In the genomic region with DNA sequence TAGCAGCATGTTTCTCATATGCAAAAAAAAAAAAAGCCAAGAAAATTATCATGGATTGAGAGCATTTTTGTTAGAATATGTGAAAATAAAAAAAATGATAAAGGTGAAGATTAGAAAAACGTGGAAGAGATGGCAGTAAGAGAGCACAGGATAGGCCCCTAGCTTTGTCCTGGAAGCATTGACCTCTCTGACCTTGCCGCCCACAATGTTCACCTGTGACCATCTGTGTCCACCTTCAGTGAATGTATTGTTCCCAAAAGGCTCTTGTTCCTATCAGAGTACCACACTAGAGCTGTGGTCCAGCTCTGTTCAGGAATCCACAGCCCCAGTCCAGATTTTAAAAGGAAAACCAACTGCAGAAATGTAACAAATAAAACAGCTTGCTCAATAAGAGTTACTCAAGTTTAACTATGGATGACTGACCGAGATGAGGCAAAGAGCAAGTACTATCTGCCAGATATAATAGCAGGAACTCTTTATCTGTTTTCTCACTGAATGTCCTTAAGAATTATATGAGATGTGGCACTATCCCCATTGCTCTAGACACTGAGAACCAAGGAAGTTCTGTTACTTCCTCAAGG, we compare ENCODE assay signal across 16 cellular contexts.
DNase-seq lines count a peak whose midpoint lies in the region; ATAC-seq, FAIRE-seq and TF ChIP-seq lines count a peak whose summit lies in the region.
"Had no signal": no experiment of that assay in that cellular context is flagged by ENCODE, and none has a peak within 500 bp of the region (broad histone marks: within the 10 kb centered on the region; RNA-seq: fewer than 3 reads in every experiment).

No MANE protein-coding gene starts in this region.

- H2BK15ac ChIP-seq in IMR-90 (ENCODE audit: low read depth, low read length), result peak overlapping the region; percentile 98; the same call in 2 of the 3 replicates

- TF ChIP-seq EP300 in K562 (IDR thresholded peaks at IDR 0.05; ENCODE audit: low read length), result no peak

- H3K36me3 ChIP-seq in IMR-90 (ENCODE audit: control insufficient read depth, insufficient read depth, low read length) (no peaks in the 10 kb centered on the region), K562 (ENCODE audit: control insufficient read depth, insufficient read depth, low read length) (no peaks in the 10 kb centered on the region), trophoblast cell (ENCODE audit: control insufficient read depth in 1 of 2, insufficient read depth in 2 of 2, low read length in 2 of 2) (no peaks in the 10 kb centered on the region)
- H3K36me3 ChIP-seq: BLaER1 had no signal

- FAIRE-seq in K562 (lab: Jason Lieb, UNC), result no peak

- H3K18ac ChIP-seq in IMR-90 (ENCODE audit: low read depth, low read length) (peak overlapping the region; percentile 98), trophoblast cell (ENCODE audit: low read length) (no peak overlapping the region)

- H2AFZ ChIP-seq in IMR-90 (replicated peaks; ENCODE audit: low read length, poor library complexity), result no peak overlapping the region
- H2AFZ ChIP-seq in K562 (ENCODE audit: low read depth, low read length), result peak overlapping the region; percentile 95
- no peak overlapping the region for H2AFZ ChIP-seq in trophoblast cell (ENCODE audit: insufficient read depth, low read length, poor library complexity)
- H2AFZ ChIP-seq: PC-9 had no signal

- POLR2A ChIA-PET in IMR-90 (lab: Charles Lee; ENCODE audit: unreplicated experiment), result no interaction called here
- POLR2A ChIA-PET in K562 (lab: Yijun Ruan, JAX), result interaction anchor here (1.0 to 2.2 kb wide), 4 partner anchors 11 to 304 kb away, joined by 3 to 8 read pairs (median 4); no protein-coding TSS in a partner anchor

- H2AK9ac ChIP-seq in IMR-90 (replicated peaks; ENCODE audit: low read depth, low read length, poor library complexity), result no peak overlapping the region

- in situ Hi-C loops in IMR-90 (cut with MboI; ENCODE audit: low sequenced_read_pairs) (loop anchor here (25.0 kb wide), 1 partner anchor 296 kb away; a partner anchor contains a TSS), K562 (cut with MboI) (no loop called here)

- ATAC-seq in IMR-90 (ENCODE audit: low read depth) (no peak), K562 (no peak), HG02610 (IDR thresholded peaks at IDR 0.05; ENCODE audit: unreplicated experiment) (no peak), GM18867 (IDR thresholded peaks at IDR 0.05; ENCODE audit: unreplicated experiment) (no peak)
- ATAC-seq: HCT116, Right ventricle myocardium inferior had no signal

- H3K4me3 ChIP-seq in IMR-90 (ENCODE audit: insufficient read depth, low read depth, low read length) (no peak overlapping the region), K562 (no peak overlapping the region), fibroblast of the aortic adventitia (ENCODE audit: low read depth, low read length) (no peak overlapping the region), trophoblast cell (ENCODE audit: low read depth, low read length) (no peak overlapping the region)
- H3K4me3 ChIP-seq: BLaER1, PC-9 had no signal

- peak overlapping the region; percentile 99 for H2BK20ac ChIP-seq in IMR-90 (ENCODE audit: low read depth, low read length)

- H3K27me3 ChIP-seq in IMR-90 (ENCODE audit: control insufficient read depth, insufficient read depth, low read length) (no peaks in the 10 kb centered on the region), K562 (ENCODE audit: control insufficient read depth in 2 of 2, insufficient read depth in 2 of 2, low read length in 2 of 2) (no peaks in the 10 kb centered on the region), trophoblast cell (ENCODE audit: insufficient read depth, low read length) (no peaks in the 10 kb centered on the region)
- H3K27me3 ChIP-seq: BLaER1 had no signal

- no TSS peak for BruUV-seq in IMR-90 (replicated peaks; lab: Mats Ljungman, UMichigan)
- BruUV-seq in K562 (replicated peaks; lab: Mats Ljungman, UMichigan), result no TSS peak

- H4K91ac ChIP-seq in IMR-90 (ENCODE audit: insufficient read depth, low read depth, low read length) (peak overlapping the region; percentile 23; the same call in 1 of the 2 replicates), trophoblast cell (ENCODE audit: low read depth, low read length) (no peak overlapping the region)

- peaks cover 13% of the 10 kb centered on the region for H3K4me1 ChIP-seq in IMR-90 (ENCODE audit: control insufficient read depth, insufficient read depth, low read length)
- peaks cover 4 to 60% of the 10 kb centered on the region in 2 experiments; a peak in 4 of 5 replicates for H3K4me1 ChIP-seq in K562 (replicated peaks in 1 of 2; ENCODE audit: control insufficient read depth in 2 of 2, insufficient read depth in 2 of 2, low read length in 2 of 2)
- peaks cover 13 to 17% of the 10 kb centered on the region in 2 experiments for H3K4me1 ChIP-seq in trophoblast cell (ENCODE audit: control insufficient read depth in 1 of 2, insufficient read depth in 2 of 2, low read length in 2 of 2)
- H3K4me1 ChIP-seq: BLaER1 had no signal

- TF ChIP-seq POLR2A in IMR-90 (IDR thresholded peaks at IDR 0.05; ENCODE audit: low read depth, low read length) (no peak), K562 (conservative IDR thresholded peaks at IDR 0.05) (no peak)

- H3K9me3 ChIP-seq in IMR-90 (ENCODE audit: control insufficient read depth, insufficient read depth, low read length), result no peaks in the 10 kb centered on the region
- H3K9me3 ChIP-seq in K562 (replicated peaks; ENCODE audit: control insufficient read depth, insufficient read depth, low read depth, low read length), result no peaks in the 10 kb centered on the region
- H3K9me3 ChIP-seq in trophoblast cell (ENCODE audit: insufficient read depth, low read depth, low read length), result no peaks in the 10 kb centered on the region
- H3K9me3 ChIP-seq: BLaER1 had no signal

- H4K8ac ChIP-seq in IMR-90 (ENCODE audit: low read depth in 2 of 2, low read length in 2 of 2), result peak overlapping the region in 1 of 2 experiments; percentile 17; a peak in 3 of 4 replicates
- no peak overlapping the region for H4K8ac ChIP-seq in trophoblast cell (ENCODE audit: low read depth, low read length)

- H3K27ac ChIP-seq in IMR-90 (ENCODE audit: insufficient read depth, low read length), result peak overlapping the region; percentile 4; the same call in 1 of the 2 replicates
- peak overlapping the region; percentile 96; the same call in 2 of the 3 replicates for H3K27ac ChIP-seq in K562 (ENCODE audit: extremely low read depth, low read depth, low read length)
- H3K27ac ChIP-seq in trophoblast cell (ENCODE audit: low read depth, low read length), result no peak overlapping the region
- H3K27ac ChIP-seq: BLaER1 had no signal

- H3K56ac ChIP-seq in IMR-90 (ENCODE audit: extremely low read depth, insufficient read depth, low read length), result no peak overlapping the region

- WGBS in IMR-90 (ENCODE audit: extremely low coverage in 2 of 2, insufficient read length in 1 of 2), 2 experiments, result 80 to 100% methylated on average over 1 to 2 of the region's 3 CpGs
- WGBS in K562 (ENCODE audit: insufficient coverage, low coverage, missing lambda C conversion rate), result 26% methylated on average over 3 of the region's 3 CpGs
- 100% methylated on average over 1 of the region's 3 CpGs for WGBS in trophoblast cell (ENCODE audit: extremely low coverage, insufficient coverage, insufficient read length)

- peaks cover 9 to 16% of the 10 kb centered on the region in 2 experiments; a peak in 3 of 4 replicates for H3K79me1 ChIP-seq in IMR-90 (ENCODE audit: low read depth in 1 of 2, low read length in 2 of 2)
- peaks cover 22% of the 10 kb centered on the region for H3K79me1 ChIP-seq in trophoblast cell (ENCODE audit: low read length)

- H4K20me1 ChIP-seq in IMR-90 (ENCODE audit: insufficient read depth, low read length) (no peaks in the 10 kb centered on the region), K562 (replicated peaks; ENCODE audit: control insufficient read depth, insufficient read depth, low read length) (no peaks in the 10 kb centered on the region)
- H4K20me1 ChIP-seq: BLaER1 had no signal

- no peak overlapping the region for H3K23ac ChIP-seq in IMR-90 (ENCODE audit: low read depth, low read length)
- no peak overlapping the region for H3K23ac ChIP-seq in trophoblast cell (ENCODE audit: low read length)

- peak overlapping the region; percentile 46; the same call in 1 of the 2 replicates for H3K14ac ChIP-seq in IMR-90 (replicated peaks; ENCODE audit: low read depth, low read length)
- no peak overlapping the region for H3K14ac ChIP-seq in trophoblast cell (ENCODE audit: low read length)

- H3K4me2 ChIP-seq in IMR-90 (ENCODE audit: low read depth, low read length), result no peak overlapping the region
- H3K4me2 ChIP-seq in K562 (ENCODE audit: insufficient read depth, low read length), result no peak overlapping the region
- no peak overlapping the region for H3K4me2 ChIP-seq in trophoblast cell (ENCODE audit: low read length)
- H3K4me2 ChIP-seq: BLaER1 had no signal

- CTCF ChIA-PET in IMR-90 (lab: Yijun Ruan, JAX), result no interaction called here
- CTCF ChIA-PET in K562 (lab: Yijun Ruan, JAX; ENCODE audit: low intra/inter-chr PET ratio), result no interaction called here

- H3K79me2 ChIP-seq in K562 (ENCODE audit: control insufficient read depth, insufficient read depth, low read length) (no peaks in the 10 kb centered on the region), trophoblast cell (ENCODE audit: control insufficient read depth, insufficient read depth, low read length, poor library complexity) (peaks cover 2% of the 10 kb centered on the region)

- no peak for DNase-seq in IMR-90
- DNase-seq in K562 (ENCODE audit: extremely low read depth in 1 of 4, low spot score in 3 of 4), result no peak
- peak; percentile 9 for DNase-seq in fibroblast of the aortic adventitia (ENCODE audit: low read depth)
- no peak for DNase-seq in trophoblast cell
- no peak for DNase-seq in NK-92 treated with Interleukin-12 subunit alpha and Interleukin-12 subunit beta, amount 100 ng/mL, for 24 hours (lab: John Stamatoyannopoulos, UW)
- DNase-seq in activated CD4-positive, CD25-positive, alpha-beta regulatory T cell treated with anti-CD3 and anti-CD28 coated beads, Interleukin-2, amount 50 U/mL, for 72 hours, result no peak
- DNase-seq: KBM-7, NCI-H1092 treated with DMSO at 0.1 percent for 48 hours, NCI-H1694 treated with DMSO at 0.1 percent for 48 hours, NCI-H446 had no signal

- no peak for TF ChIP-seq CTCF in IMR-90 (conservative IDR thresholded peaks at IDR 0.05; ENCODE audit: low read depth, low read length)
- TF ChIP-seq CTCF in K562 (IDR thresholded peaks at IDR 0.05 in 2 of 3, conservative IDR thresholded peaks at IDR 0.05 in 1 of 3; ENCODE audit: insufficient read depth in 2 of 3, low read depth in 1 of 3, low read length in 3 of 3), result no peak
- TF ChIP-seq CTCF in fibroblast of the aortic adventitia (IDR thresholded peaks at IDR 0.05; ENCODE audit: insufficient read depth, low read length), result no peak

- intact Hi-C loops in IMR-90 (cut with micrococcal nuclease), result no loop called here
- intact Hi-C loops in K562 (cut with micrococcal nuclease), result no loop called here

- H4K12ac ChIP-seq in trophoblast cell (ENCODE audit: low read depth, low read length), result no peak overlapping the region

- H4K5ac ChIP-seq in IMR-90 (ENCODE audit: low read depth, low read length), result peak overlapping the region; percentile 17; the same call in 1 of the 2 replicates

- H3K9ac ChIP-seq in IMR-90 (ENCODE audit: low read depth, low read length) (no peak overlapping the region), K562 (ENCODE audit: insufficient read depth in 1 of 2, low read depth in 2 of 2, low read length in 2 of 2) (peak overlapping the region in 1 of 2 experiments; percentile 86; a peak in 1 of 4 replicates), trophoblast cell (ENCODE audit: low read length) (no peak overlapping the region)
- H3K9ac ChIP-seq: BLaER1 had no signal

- H3K9me1 ChIP-seq in IMR-90 (ENCODE audit: insufficient read depth, low read length) (peaks cover 6% of the 10 kb centered on the region), K562 (ENCODE audit: control insufficient read depth, insufficient read depth, low read length) (no peaks in the 10 kb centered on the region)

- H2AK5ac ChIP-seq in IMR-90 (ENCODE audit: low read depth, low read length), result 0 out of 2 replicates have a peak overlapping the region, but pooled peaks have one; percentile 49
- H2AK5ac ChIP-seq in trophoblast cell (ENCODE audit: low read length), result peak overlapping the region; percentile 28

- H2BK120ac ChIP-seq in IMR-90 (ENCODE audit: low read depth, low read length), result peak overlapping the region; percentile 98
- H2BK120ac ChIP-seq in trophoblast cell (ENCODE audit: insufficient read depth, low read length, poor library complexity), result peak overlapping the region; percentile 87

- dilution Hi-C loops in IMR-90 (cut with HindIII; ENCODE audit: low sequenced_read_pairs, unreplicated experiment), result no loop called here

- H3K4ac ChIP-seq in IMR-90 (ENCODE audit: low read depth, low read length) (peak overlapping the region; percentile 98), trophoblast cell (ENCODE audit: low read depth, low read length) (no peak overlapping the region)

- H2BK12ac ChIP-seq in trophoblast cell (ENCODE audit: low read length), result peak overlapping the region; percentile 91

- H2BK5ac ChIP-seq in IMR-90 (ENCODE audit: low read depth, low read length, poor library complexity, severe bottlenecking) (peak overlapping the region; percentile 95), trophoblast cell (ENCODE audit: low read depth, low read length, poor library complexity) (no peak overlapping the region)

- no peak for TF ChIP-seq RAD21 in IMR-90 (IDR thresholded peaks at IDR 0.05; ENCODE audit: low read length)
- TF ChIP-seq RAD21 in K562 (CRISPR knock-in tag; conservative IDR thresholded peaks at IDR 0.05 in 1 of 2, IDR thresholded peaks at IDR 0.05 in 1 of 2), result no peak
